In genomic region chr6:157867155-157867559, GRCh38 we compare ENCODE assay signal across 12 cellular contexts. TPM values are rescaled to one million over a fixed set of nuclear protein-coding genes. Genes with fewer than 3 reads are reported as not detected.
DNase-seq lines count a peak whose midpoint lies in the region; ATAC-seq, FAIRE-seq and TF ChIP-seq lines count a peak whose summit lies in the region.
"Had no signal": no experiment of that assay in that cellular context is flagged by ENCODE, and none has a peak within 500 bp of the region (broad histone marks: within the 10 kb centered on the region; RNA-seq: fewer than 3 reads in every experiment).

No MANE protein-coding gene starts in this region.

- H3K79me2 ChIP-seq in H1 (ENCODE audit: control insufficient read depth in 1 of 2, insufficient read depth in 2 of 2, low read length in 2 of 2): peaks cover 0 to 41% of the 10 kb centered on the region in 2 experiments; a peak in 3 of 4 replicates

- H3K23ac ChIP-seq in H1 (ENCODE audit: insufficient read length): no peak overlapping the region

- CTCF ChIA-PET in H1 (lab: Charles Lee; ENCODE audit: partially characterized antibody): interaction anchor here (1.1 to 2.4 kb wide), 2 partner anchors 103 to 111 kb away, joined by 3 to 8 read pairs; no protein-coding TSS in a partner anchor

- H3K27ac ChIP-seq in H1 (ENCODE audit: low read depth, low read length): no peak overlapping the region
- H3K27ac ChIP-seq in suprapubic skin: no peak overlapping the region
- H3K27ac ChIP-seq: parathyroid adenoma had no signal

- peak; percentile 55 to 68 for ATAC-seq in activated CD4-positive, CD25-positive, alpha-beta regulatory T cell treated with anti-CD3 and anti-CD28 coated beads, Interleukin-2, amount 50 U/mL, for 24 hours
- ATAC-seq: Right ventricle myocardium inferior had no signal

- H4K20me1 ChIP-seq in H1 (replicated peaks in 1 of 2; ENCODE audit: control insufficient read depth in 1 of 2, insufficient read depth in 2 of 2, low read length in 2 of 2): peaks cover 4 to 11% of the 10 kb centered on the region in 2 experiments

- peaks cover 2% of the 10 kb centered on the region; the same call in 1 of the 2 replicates for H3K79me1 ChIP-seq in H1 (ENCODE audit: low read depth, low read length)

- no peak overlapping the region for H3K56ac ChIP-seq in H1 (replicated peaks; ENCODE audit: insufficient read length, low read depth, low read length)

- H3K18ac ChIP-seq in H1 (ENCODE audit: extremely low read depth, low read length): no peak overlapping the region

- no peak overlapping the region for H2AK5ac ChIP-seq in H1 (ENCODE audit: low read depth, low read length)

- POLR2A ChIA-PET in H1 (lab: Charles Lee; ENCODE audit: partially characterized antibody): interaction anchor here (1.7 kb wide), 1 partner anchor 12 kb away, joined by 3 read pairs; no protein-coding TSS in a partner anchor

- no peaks in the 10 kb centered on the region for H3K27me3 ChIP-seq in H1 (replicated peaks in 1 of 4; ENCODE audit: control insufficient read depth in 3 of 4, extremely low read depth in 1 of 4, insufficient read depth in 3 of 4, low read length in 3 of 4)
- H3K27me3 ChIP-seq in skeletal muscle satellite cell (ENCODE audit: control insufficient read depth, insufficient read depth, low read length): no peaks in the 10 kb centered on the region
- no peaks in the 10 kb centered on the region for H3K27me3 ChIP-seq in suprapubic skin

- no peak overlapping the region for H3K4me3 ChIP-seq in H1 (ENCODE audit: extremely low read depth in 1 of 4, insufficient read depth in 2 of 4, low read depth in 3 of 4, low read length in 4 of 4)
- no peak overlapping the region for H3K4me3 ChIP-seq in skeletal muscle satellite cell (ENCODE audit: low read length)
- H3K4me3 ChIP-seq in suprapubic skin: no peak overlapping the region

- H4K91ac ChIP-seq in H1 (replicated peaks; ENCODE audit: insufficient read length, low read length): no peak overlapping the region

- no peak overlapping the region for H2BK12ac ChIP-seq in H1 (ENCODE audit: low read depth, low read length)

- no peak for TF ChIP-seq EP300 in H1 (IDR thresholded peaks at IDR 0.05; ENCODE audit: borderline replicate concordance in 1 of 2, low read depth in 2 of 2, low read length in 2 of 2)
- no peak for TF ChIP-seq EP300 in suprapubic skin (IDR thresholded peaks at IDR 0.05)

- no peaks in the 10 kb centered on the region for H3K9me3 ChIP-seq in H1 (ENCODE audit: insufficient read depth in 2 of 2, low read depth in 1 of 2, low read length in 1 of 2)
- H3K9me3 ChIP-seq in skeletal muscle satellite cell (replicated peaks; ENCODE audit: low read length): no peaks in the 10 kb centered on the region
- no peaks in the 10 kb centered on the region for H3K9me3 ChIP-seq in suprapubic skin

- H3K4me2 ChIP-seq in H1 (ENCODE audit: insufficient read depth in 1 of 2, low read depth in 2 of 2, low read length in 2 of 2) (no peak overlapping the region), skeletal muscle satellite cell (ENCODE audit: low read length) (peak overlapping the region; percentile 43)

- H3K14ac ChIP-seq in H1 (ENCODE audit: insufficient read length): no peak overlapping the region

- H2BK120ac ChIP-seq in H1 (replicated peaks; ENCODE audit: low read depth, low read length): no peak overlapping the region

- H3K9ac ChIP-seq in H1 (replicated peaks in 1 of 4; ENCODE audit: extremely low read depth in 1 of 4, low read depth in 3 of 4, low read length in 3 of 4) (no peak overlapping the region), skeletal muscle satellite cell (ENCODE audit: low read depth, low read length) (no peak overlapping the region)
- H3K9ac ChIP-seq: parathyroid adenoma had no signal

- no peak overlapping the region for H2AFZ ChIP-seq in H1 (ENCODE audit: low read length)
- H2AFZ ChIP-seq: parathyroid adenoma had no signal

- no peak overlapping the region for H2BK20ac ChIP-seq in H1 (ENCODE audit: low read length)

- no peak overlapping the region; the same call in 1 of the 2 replicates for H2BK5ac ChIP-seq in H1 (ENCODE audit: low read depth, low read length)

- WGBS in H1 (ENCODE audit: extremely low coverage in 1 of 2, insufficient coverage in 1 of 2, insufficient read length in 1 of 2, insufficient replicate concordance in 2 of 2, low coverage in 1 of 2, low lambda C conversion rate in 2 of 2, missing lambda C conversion rate in 1 of 2), 2 experiments: 86% methylated on average over 5 of the region's 5 CpGs; no CpG with 5 or more reads in 1 of the 2 experiments
- 47% methylated on average over 5 of the region's 5 CpGs for WGBS in suprapubic skin

- H3K23me2 ChIP-seq in H1 (ENCODE audit: low read depth, low read length): no peaks in the 10 kb centered on the region

- DNase-seq in activated CD4-positive, CD25-positive, alpha-beta regulatory T cell (lab: John Stamatoyannopoulos, UW): no peak
- DNase-seq in SW480 (ENCODE audit: low spot score): peak; percentile 38
- no peak for DNase-seq in H1 (ENCODE audit: low read depth in 1 of 2, low spot score in 2 of 2)
- no peak for DNase-seq in suprapubic skin (ENCODE audit: low spot score in 2 of 2)
- DNase-seq in NCI-H1694 treated with DMSO at 0.1 percent for 48 hours (lab: John Stamatoyannopoulos, UW): no peak
- no peak for DNase-seq in SKM-1 treated with dmso at 0.1 percent for 144 hours (lab: John Stamatoyannopoulos, UW; ENCODE audit: unreplicated experiment)
- DNase-seq: hippocampal formation, KG1 had no signal

- no peak overlapping the region for H3K4ac ChIP-seq in H1 (replicated peaks; ENCODE audit: insufficient read length, low read depth, low read length)

- TF ChIP-seq CTCF in H1 (IDR thresholded peaks at IDR 0.05; ENCODE audit: control extremely low read depth in 1 of 3, insufficient read depth in 1 of 3, low read depth in 1 of 3, low read length in 3 of 3) (no peak), suprapubic skin (IDR thresholded peaks at IDR 0.05) (no peak)

- H3K36me3 ChIP-seq in H1 (ENCODE audit: control insufficient read depth in 2 of 4, insufficient read depth in 4 of 4, low read length in 3 of 4) (peaks cover 3 to 15% (median 11%) of the 10 kb centered on the region in 4 experiments; a peak in 6 of 8 replicates), skeletal muscle satellite cell (ENCODE audit: insufficient read depth, low read length) (peaks cover 18% of the 10 kb centered on the region), suprapubic skin (peaks cover 26% of the 10 kb centered on the region)

- no peak overlapping the region for H4K8ac ChIP-seq in H1 (ENCODE audit: extremely low read depth, insufficient read depth, low read length)

- no peak for FAIRE-seq in H1 (lab: Jason Lieb, UNC)

- TF ChIP-seq POLR2A in H1 (IDR thresholded peaks at IDR 0.05; ENCODE audit: control extremely low read depth in 1 of 2, low read depth in 2 of 2, low read length in 2 of 2): no peak
- no peak for TF ChIP-seq POLR2A in suprapubic skin (IDR thresholded peaks at IDR 0.05)

- H2BK15ac ChIP-seq in H1 (ENCODE audit: low read length): peak overlapping the region; percentile 50; the same call in 1 of the 2 replicates

- no peak overlapping the region for H4K5ac ChIP-seq in H1 (ENCODE audit: insufficient read length, low read depth, low read length)

- TF ChIP-seq RAD21 in H1 (IDR thresholded peaks at IDR 0.05 in 1 of 2, conservative IDR thresholded peaks at IDR 0.05 in 1 of 2; ENCODE audit: low read depth in 2 of 2, low read length in 2 of 2): no peak

- peaks cover 0 to 7% (median 0%) of the 10 kb centered on the region in 4 experiments; a peak in 1 of 7 replicates for H3K4me1 ChIP-seq in H1 (replicated peaks in 1 of 4; ENCODE audit: control insufficient read depth in 3 of 4, insufficient read depth in 4 of 4, low read length in 3 of 4)
- peaks cover 12% of the 10 kb centered on the region for H3K4me1 ChIP-seq in skeletal muscle satellite cell (ENCODE audit: control insufficient read depth, insufficient read depth, low read length)
- H3K4me1 ChIP-seq in suprapubic skin: peaks cover 11% of the 10 kb centered on the region
- H3K4me1 ChIP-seq: parathyroid adenoma had no signal

TF ChIP-seq in H1, 55 proteins besides CTCF, POLR2A, EP300 and RAD21:
- TF ChIP-seq TEAD4 (IDR thresholded peaks at IDR 0.05; ENCODE audit: low read depth, low read length) (no peak), ZNF274 (IDR thresholded peaks at IDR 0.05; ENCODE audit: borderline replicate concordance, extremely low read depth, low read length) (no peak), HDAC6 (IDR thresholded peaks at IDR 0.05; ENCODE audit: low read depth, low read length) (no peak), RBBP5 (IDR thresholded peaks at IDR 0.05; ENCODE audit: borderline replicate concordance, low read depth, low read length) (no peak)

RNA-seq across cellular contexts. Expression of gene SNX9, which starts 44.1 kb away (rescaled TPM):
- 23.1 and 23.2 TPM in 2 replicates for total RNA-seq in H1 (2021; fragmentation: NEBNext Ultra II Directional; extraction: Animal tissue kit (Norgen Biotek cat#: 25700))
- 10.9 and 11.8 TPM in 2 replicates for polyA plus RNA-seq in H1 (2011; rRNA removed)
- polyA plus RNA-seq in H1 (2011; cell fraction: cytosol; rRNA removed): 17.8 TPM
- 14.7 TPM for polyA plus RNA-seq in H1 (2011; cell fraction: nucleus; rRNA removed)
- 14.0 to 18.2 TPM (median 16.2 TPM) in 4 replicates for polyA plus RNA-seq in H1 (2012, experiment 1 of 2)
- 3.6 TPM for polyA plus RNA-seq in H1 (2012, experiment 2 of 2)
- 20.5 TPM for polyA plus RNA-seq in H1 (2013, experiment 1 of 2)
- 20.3 TPM for polyA plus RNA-seq in H1 (2013, experiment 2 of 2)
- 15.1 and 15.9 TPM in 2 replicates for polyA minus RNA-seq in H1 (2011; rRNA and poly(A)+ RNA removed)
- polyA minus RNA-seq in H1 (2011; cell fraction: cytosol; rRNA and poly(A)+ RNA removed): 11.9 TPM
- 10.2 TPM for polyA minus RNA-seq in H1 (2011; cell fraction: nucleus; rRNA and poly(A)+ RNA removed)
- total RNA-seq in skeletal muscle satellite cell (2012; rRNA removed): 38.3 and 47.6 TPM in 2 replicates
- total RNA-seq in suprapubic skin: 10 to 100 TPM; 30.4 to 44.2 (median 35.8) TPM
